In the genomic region with DNA sequence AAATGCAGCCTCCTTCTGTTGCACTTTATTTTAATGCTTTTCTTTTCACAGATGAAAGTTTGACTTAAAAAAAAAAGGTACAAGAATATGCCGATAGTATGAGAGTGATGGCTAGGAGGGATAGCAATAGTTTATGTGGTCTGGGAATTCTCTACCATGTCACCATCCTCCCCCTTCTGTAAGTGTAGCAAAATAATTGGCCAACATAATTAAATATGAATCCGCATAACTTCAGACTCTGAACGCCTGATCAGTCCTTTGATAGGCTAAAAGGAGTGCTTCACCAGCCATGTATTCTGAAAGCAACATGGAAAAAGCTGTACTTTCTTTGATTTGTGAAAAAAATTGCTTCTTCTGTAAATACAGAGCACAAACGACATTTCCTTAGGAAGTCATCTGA, we compare ENCODE assay signal across 35 cellular contexts.
"Had no signal": no experiment of that assay in that cellular context is flagged by ENCODE, and none has a peak within 500 bp of the region (broad histone marks: within the 10 kb centered on the region; RNA-seq: fewer than 3 reads in every experiment).

No MANE protein-coding gene starts in this region.

- H3K9me3 ChIP-seq: MG63 had no signal

- H3K9ac ChIP-seq: KMS-11 had no signal

- H3K27ac ChIP-seq: KMS-11 had no signal

- H3K4me2 ChIP-seq: KMS-11 had no signal

- H3K27me3 ChIP-seq: MG63 had no signal

- H3K36me3 ChIP-seq: MG63 had no signal

- DNase-seq: Karpas-422, Kasumi-1, KG1, MG63, MM.1S, MV-4-11, NCI-H1048, NCI-H1092, NCI-H1092 treated with DMSO at 0.1 percent for 48 hours, NCI-H1105, NCI-H1105 treated with DMSO at 0.1 percent for 48 hours, NCI-H1417, NCI-H1417 treated with DMSO at 0.1 percent for 48 hours, NCI-H1436, NCI-H1436 treated with DMSO at 0.1 percent for 48 hours, NCI-H146, NCI-H1694, NCI-H1694 treated with DMSO at 0.1 percent for 48 hours, NCI-H187, NCI-H187 treated with DMSO at 0.1 percent for 48 hours, NCI-H1930, NCI-H2029, NCI-H2029 treated with DMSO at 0.1 percent for 48 hours, NCI-H2081, NCI-H2081 treated with DMSO at 0.1 percent for 48 hours, NCI-H2107, NCI-H2171, NCI-H2171 treated with DMSO at 0.1 percent for 48 hours, NCI-H2227 treated with DMSO at 0.1 percent for 48 hours, NCI-H226, NCI-H345, NCI-H446, NCI-H446 treated with DMSO at 0.1 percent for 48 hours, NCI-H510A had no signal

- H3K4me3 ChIP-seq: MG63 had no signal
